Comparison of ENCODE assay signal across 8 cellular contexts in the genomic region with DNA sequence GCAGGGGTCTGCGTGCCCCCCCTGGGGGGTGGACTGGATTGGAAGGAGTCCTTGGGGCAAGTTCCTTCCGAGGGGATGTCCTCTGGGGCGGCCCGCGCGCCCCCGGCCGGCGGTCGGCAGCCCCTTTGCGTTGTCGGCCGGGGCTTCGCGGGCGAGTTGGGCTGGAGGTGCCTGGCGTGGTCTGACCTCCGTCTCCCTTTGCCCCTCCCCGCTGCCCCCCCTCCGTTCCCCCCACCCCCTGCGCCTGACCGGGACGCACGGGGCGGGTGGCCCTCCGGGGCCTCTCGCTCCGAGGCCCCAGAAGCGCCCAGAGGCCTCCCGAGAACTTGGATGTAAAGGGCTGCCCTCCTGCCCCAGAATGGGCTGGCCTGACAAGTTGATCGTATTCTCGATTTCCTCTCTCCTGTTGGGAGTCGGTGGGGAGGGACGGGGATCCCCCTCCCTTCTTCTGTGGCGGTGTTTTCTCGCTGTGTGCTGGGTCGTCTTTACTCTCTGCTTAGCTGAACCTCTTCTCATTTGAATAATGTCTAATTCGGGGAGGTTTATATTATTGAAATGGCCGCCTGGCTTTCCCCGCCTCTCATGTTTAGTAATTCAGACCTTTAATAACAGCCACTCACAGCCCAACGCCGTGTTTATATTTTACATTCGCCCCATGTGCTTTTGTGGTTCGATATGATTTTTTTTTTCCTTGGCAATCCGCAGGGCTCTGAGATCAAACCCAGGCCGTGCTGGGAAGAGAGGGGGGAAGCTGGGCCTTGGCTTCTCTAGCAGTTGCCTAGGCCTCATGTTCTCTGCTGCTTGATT. TPM values are rescaled to one million over a fixed set of nuclear protein-coding genes. Genes with fewer than 3 reads are reported as not detected.
DNase-seq lines count a peak whose midpoint lies in the region; ATAC-seq and TF ChIP-seq lines count a peak whose summit lies in the region.

No MANE protein-coding gene starts in this region.

- ATAC-seq in GM19467 (IDR thresholded peaks at IDR 0.05; ENCODE audit: unreplicated experiment): peak; percentile 50

- peaks cover 14% of the 10 kb centered on the region for H3K4me1 Mint-ChIP-seq in Caco-2 (ENCODE audit: low read depth, unreplicated experiment)

- TF ChIP-seq POLR2A in erythroblast (IDR thresholded peaks at IDR 0.05; ENCODE audit: low read length): peak; percentile 69

- TF ChIP-seq CTCF in Caco-2 (IDR thresholded peaks at IDR 0.05; ENCODE audit: insufficient read depth in 1 of 2, low read depth in 1 of 2, low read length in 1 of 2, severe bottlenecking in 1 of 2, unreplicated experiment in 1 of 2) (no peak), OCI-LY3 (IDR thresholded peaks at IDR 0.05; ENCODE audit: low read depth, low read length) (no peak)

- no TSS peak for BruUV-seq in Caco-2 (replicated peaks; lab: Mats Ljungman, UMichigan)

- peaks cover 23% of the 10 kb centered on the region for H3K36me3 Mint-ChIP-seq in Caco-2 (ENCODE audit: insufficient read depth, unreplicated experiment)

- H3K27ac Mint-ChIP-seq in Caco-2 (ENCODE audit: unreplicated experiment): peak overlapping the region; percentile 96

- no peaks in the 10 kb centered on the region for H3K9me3 ChIP-seq in Caco-2
- no peaks in the 10 kb centered on the region for H3K9me3 ChIP-seq in OCI-LY3 (ENCODE audit: insufficient read depth, low read length)
- no peaks in the 10 kb centered on the region for H3K9me3 ChIP-seq in muscle layer of colon (ENCODE audit: low read length)

- H3K9ac ChIP-seq in OCI-LY3 (ENCODE audit: low read length) (peak overlapping the region; percentile 96), muscle layer of colon (ENCODE audit: low read length) (peak overlapping the region; percentile 72)

- H3K4me3 ChIP-seq in Caco-2 (ENCODE audit: low read depth, low read length) (peak overlapping the region; percentile 85), OCI-LY3 (ENCODE audit: low read length) (peak overlapping the region; percentile 87), muscle layer of colon (ENCODE audit: low read depth in 1 of 2, low read length in 2 of 2) (peak overlapping the region; percentile 45 to 75)

- DNase-seq in Caco-2: peak; percentile 70 to 71
- DNase-seq in HS-5 (ENCODE audit: low read depth): peak; percentile 53
- peak; percentile 42 for DNase-seq in activated T-cell treated with anti-CD3 and anti-CD28 coated beads for 4 hours
- peak; percentile 81 to 87 for DNase-seq in erythroblast (lab: John Stamatoyannopoulos, UW)
- peak; percentile 24 to 28 for DNase-seq in stimulated activated CD8-positive, alpha-beta memory T cell treated with anti-CD3 and anti-CD28 coated beads, Interleukin-7, amount 100 ng/mL, for 1 hour (ENCODE audit: low read depth in 2 of 2)

- H3K36me3 ChIP-seq in Caco-2 (ENCODE audit: control insufficient read depth, insufficient read depth, low read length): no peaks in the 10 kb centered on the region
- no peaks in the 10 kb centered on the region for H3K36me3 ChIP-seq in OCI-LY3 (replicated peaks; ENCODE audit: low read depth, low read length)
- no peaks in the 10 kb centered on the region for H3K36me3 ChIP-seq in muscle layer of colon (ENCODE audit: insufficient read depth, low read length)

- peaks cover 34% of the 10 kb centered on the region for H4K20me1 ChIP-seq in OCI-LY3 (ENCODE audit: insufficient read depth, low read length)

- CTCF ChIA-PET in Caco-2 (lab: Charles Lee): no interaction called here

- no peaks in the 10 kb centered on the region for H3K27me3 Mint-ChIP-seq in Caco-2 (ENCODE audit: insufficient read depth, unreplicated experiment)

- intact Hi-C loops in Caco-2 (cut with micrococcal nuclease; ENCODE audit: unreplicated experiment): loop anchor here (2.0 to 5.0 kb wide), 4 partner anchors 100 to 715 kb away; partner anchors contain the start of genes DCAF6 and MPC2

- no peaks in the 10 kb centered on the region for H3K9me3 Mint-ChIP-seq in Caco-2 (ENCODE audit: unreplicated experiment)

- no peak overlapping the region for H2AFZ ChIP-seq in OCI-LY3 (ENCODE audit: low read depth, low read length)

- H3K4me3 Mint-ChIP-seq in Caco-2 (ENCODE audit: unreplicated experiment): peak overlapping the region; percentile 83

- POLR2A ChIA-PET in Caco-2 (lab: Charles Lee): no interaction called here

- peak overlapping the region; percentile 79 for H3K4me2 ChIP-seq in OCI-LY3 (ENCODE audit: low read length)

- H3K27ac ChIP-seq in OCI-LY3 (ENCODE audit: low read length) (peak overlapping the region; percentile 83), muscle layer of colon (ENCODE audit: low read depth, low read length) (peak overlapping the region; percentile 90)

- peaks cover 24% of the 10 kb centered on the region; the same call in 1 of the 2 replicates for H3K4me1 ChIP-seq in Caco-2
- peaks cover 29% of the 10 kb centered on the region for H3K4me1 ChIP-seq in OCI-LY3 (ENCODE audit: low read length)
- H3K4me1 ChIP-seq in muscle layer of colon (ENCODE audit: insufficient read depth, low read length): peaks cover 29% of the 10 kb centered on the region

- H3K79me2 ChIP-seq in OCI-LY3 (ENCODE audit: low read length): peaks cover 55% of the 10 kb centered on the region

- H3K27me3 ChIP-seq in Caco-2 (replicated peaks; ENCODE audit: control insufficient read depth, insufficient read depth, low read length) (no peaks in the 10 kb centered on the region), OCI-LY3 (ENCODE audit: low read depth, low read length) (no peaks in the 10 kb centered on the region), muscle layer of colon (ENCODE audit: control insufficient read depth in 1 of 2, insufficient read depth in 2 of 2, low read length in 2 of 2) (no peaks in the 10 kb centered on the region)

RNA-seq across cellular contexts. Expression of gene POU2F1, which starts 1.3 kb away (rescaled TPM):
- total RNA-seq in Caco-2 (2022): 28.3 and 29.6 TPM in 2 replicates

Comparison
In these comparisons a context has a peak if more than half of its experiments do, and no peak if none do; other contexts are left out.
1. Peak in every context shown above with its lines: DNase-seq, ATAC-seq, H3K4me3 ChIP-seq and H3K27ac ChIP-seq.
2. DNase-seq: peak in every context shown above with its lines; median percentile 84 in erythroblast; 70 in Caco-2; 53 in HS-5; 42 in activated T-cell treated with anti-CD3 and anti-CD28 coated beads for 4 hours; 26 in stimulated activated CD8-positive, alpha-beta memory T cell treated with anti-CD3 and anti-CD28 coated beads, Interleukin-7, amount 100 ng/mL, for 1 hour.